2 cellular contexts compared by ENCODE assay signal in the genomic region with DNA sequence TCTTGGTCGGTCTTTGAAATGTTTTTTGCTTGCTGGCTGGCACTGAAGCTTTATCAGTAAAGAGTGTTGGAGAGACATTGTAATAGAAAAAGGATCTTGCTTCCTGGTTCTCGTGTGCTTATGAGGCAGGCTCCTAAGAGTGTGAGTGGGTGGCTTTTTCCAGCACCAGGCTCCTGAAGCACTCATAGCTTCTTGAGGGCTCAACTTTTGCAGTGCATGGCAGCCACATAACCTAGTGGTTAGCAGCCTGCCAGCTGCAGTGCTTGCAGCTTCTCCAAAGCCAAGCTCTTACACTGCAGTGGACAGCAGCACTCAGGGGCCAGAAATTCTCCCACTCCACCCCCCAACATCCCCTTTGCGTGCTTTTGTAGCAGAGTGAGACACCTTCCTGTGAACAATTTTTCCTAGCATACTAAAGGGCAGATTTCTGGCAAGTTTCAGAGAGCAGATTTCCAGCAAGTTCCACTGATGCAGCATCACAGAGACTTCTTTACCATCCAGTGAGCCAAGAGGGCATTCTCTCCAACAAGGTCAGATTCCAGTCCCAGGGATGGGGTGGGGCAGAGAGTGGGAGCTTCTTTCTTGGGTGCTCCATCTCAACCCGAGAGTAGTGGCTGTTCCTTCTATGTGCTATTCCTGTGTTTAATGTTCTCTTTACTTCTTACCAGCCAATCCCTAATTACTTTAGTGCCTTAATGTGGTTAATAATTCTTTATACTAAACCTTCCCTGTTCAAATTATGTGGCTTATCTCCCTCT.
TF ChIP-seq lines count a peak whose summit lies in the region.

No MANE protein-coding gene starts in this region.

TF ChIP-seq in GM23338, 12 proteins besides CTCF, POLR2A, EP300 and RAD21 (continues in another document):
- TF ChIP-seq, protein P1, sequence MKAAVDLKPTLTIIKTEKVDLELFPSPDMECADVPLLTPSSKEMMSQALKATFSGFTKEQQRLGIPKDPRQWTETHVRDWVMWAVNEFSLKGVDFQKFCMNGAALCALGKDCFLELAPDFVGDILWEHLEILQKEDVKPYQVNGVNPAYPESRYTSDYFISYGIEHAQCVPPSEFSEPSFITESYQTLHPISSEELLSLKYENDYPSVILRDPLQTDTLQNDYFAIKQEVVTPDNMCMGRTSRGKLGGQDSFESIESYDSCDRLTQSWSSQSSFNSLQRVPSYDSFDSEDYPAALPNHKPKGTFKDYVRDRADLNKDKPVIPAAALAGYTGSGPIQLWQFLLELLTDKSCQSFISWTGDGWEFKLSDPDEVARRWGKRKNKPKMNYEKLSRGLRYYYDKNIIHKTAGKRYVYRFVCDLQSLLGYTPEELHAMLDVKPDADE (IDR thresholded peaks at IDR 0.05) = no peak
- no peak for TF ChIP-seq EZH2 (IDR thresholded peaks at IDR 0.05; ENCODE audit: low read depth, unreplicated experiment)
- TF ChIP-seq JUNB (IDR thresholded peaks at IDR 0.05; ENCODE audit: unreplicated experiment) = no peak
- TF ChIP-seq NANOG (IDR thresholded peaks at IDR 0.05; ENCODE audit: borderline replicate concordance) = no peak
- no peak for TF ChIP-seq STAT1 (IDR thresholded peaks at IDR 0.05; ENCODE audit: unreplicated experiment)
- TF ChIP-seq, protein P2, sequence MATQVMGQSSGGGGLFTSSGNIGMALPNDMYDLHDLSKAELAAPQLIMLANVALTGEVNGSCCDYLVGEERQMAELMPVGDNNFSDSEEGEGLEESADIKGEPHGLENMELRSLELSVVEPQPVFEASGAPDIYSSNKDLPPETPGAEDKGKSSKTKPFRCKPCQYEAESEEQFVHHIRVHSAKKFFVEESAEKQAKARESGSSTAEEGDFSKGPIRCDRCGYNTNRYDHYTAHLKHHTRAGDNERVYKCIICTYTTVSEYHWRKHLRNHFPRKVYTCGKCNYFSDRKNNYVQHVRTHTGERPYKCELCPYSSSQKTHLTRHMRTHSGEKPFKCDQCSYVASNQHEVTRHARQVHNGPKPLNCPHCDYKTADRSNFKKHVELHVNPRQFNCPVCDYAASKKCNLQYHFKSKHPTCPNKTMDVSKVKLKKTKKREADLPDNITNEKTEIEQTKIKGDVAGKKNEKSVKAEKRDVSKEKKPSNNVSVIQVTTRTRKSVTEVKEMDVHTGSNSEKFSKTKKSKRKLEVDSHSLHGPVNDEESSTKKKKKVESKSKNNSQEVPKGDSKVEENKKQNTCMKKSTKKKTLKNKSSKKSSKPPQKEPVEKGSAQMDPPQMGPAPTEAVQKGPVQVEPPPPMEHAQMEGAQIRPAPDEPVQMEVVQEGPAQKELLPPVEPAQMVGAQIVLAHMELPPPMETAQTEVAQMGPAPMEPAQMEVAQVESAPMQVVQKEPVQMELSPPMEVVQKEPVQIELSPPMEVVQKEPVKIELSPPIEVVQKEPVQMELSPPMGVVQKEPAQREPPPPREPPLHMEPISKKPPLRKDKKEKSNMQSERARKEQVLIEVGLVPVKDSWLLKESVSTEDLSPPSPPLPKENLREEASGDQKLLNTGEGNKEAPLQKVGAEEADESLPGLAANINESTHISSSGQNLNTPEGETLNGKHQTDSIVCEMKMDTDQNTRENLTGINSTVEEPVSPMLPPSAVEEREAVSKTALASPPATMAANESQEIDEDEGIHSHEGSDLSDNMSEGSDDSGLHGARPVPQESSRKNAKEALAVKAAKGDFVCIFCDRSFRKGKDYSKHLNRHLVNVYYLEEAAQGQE (IDR thresholded peaks at IDR 0.05; ENCODE audit: unreplicated experiment) = no peak
- no peak for TF ChIP-seq EZH2phosphoT487 (IDR thresholded peaks at IDR 0.05; ENCODE audit: unreplicated experiment)

TF ChIP-seq in WTC11, 78 proteins besides CTCF, POLR2A, EP300 and RAD21 (continued from another document):
- TF ChIP-seq, protein P3, sequence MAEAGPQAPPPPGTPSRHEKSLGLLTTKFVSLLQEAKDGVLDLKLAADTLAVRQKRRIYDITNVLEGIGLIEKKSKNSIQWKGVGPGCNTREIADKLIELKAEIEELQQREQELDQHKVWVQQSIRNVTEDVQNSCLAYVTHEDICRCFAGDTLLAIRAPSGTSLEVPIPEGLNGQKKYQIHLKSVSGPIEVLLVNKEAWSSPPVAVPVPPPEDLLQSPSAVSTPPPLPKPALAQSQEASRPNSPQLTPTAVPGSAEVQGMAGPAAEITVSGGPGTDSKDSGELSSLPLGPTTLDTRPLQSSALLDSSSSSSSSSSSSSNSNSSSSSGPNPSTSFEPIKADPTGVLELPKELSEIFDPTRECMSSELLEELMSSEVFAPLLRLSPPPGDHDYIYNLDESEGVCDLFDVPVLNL (CRISPR knock-in tag; IDR thresholded peaks at IDR 0.05; ENCODE audit: borderline replicate concordance, low read depth) = no peak
- TF ChIP-seq, protein P4, sequence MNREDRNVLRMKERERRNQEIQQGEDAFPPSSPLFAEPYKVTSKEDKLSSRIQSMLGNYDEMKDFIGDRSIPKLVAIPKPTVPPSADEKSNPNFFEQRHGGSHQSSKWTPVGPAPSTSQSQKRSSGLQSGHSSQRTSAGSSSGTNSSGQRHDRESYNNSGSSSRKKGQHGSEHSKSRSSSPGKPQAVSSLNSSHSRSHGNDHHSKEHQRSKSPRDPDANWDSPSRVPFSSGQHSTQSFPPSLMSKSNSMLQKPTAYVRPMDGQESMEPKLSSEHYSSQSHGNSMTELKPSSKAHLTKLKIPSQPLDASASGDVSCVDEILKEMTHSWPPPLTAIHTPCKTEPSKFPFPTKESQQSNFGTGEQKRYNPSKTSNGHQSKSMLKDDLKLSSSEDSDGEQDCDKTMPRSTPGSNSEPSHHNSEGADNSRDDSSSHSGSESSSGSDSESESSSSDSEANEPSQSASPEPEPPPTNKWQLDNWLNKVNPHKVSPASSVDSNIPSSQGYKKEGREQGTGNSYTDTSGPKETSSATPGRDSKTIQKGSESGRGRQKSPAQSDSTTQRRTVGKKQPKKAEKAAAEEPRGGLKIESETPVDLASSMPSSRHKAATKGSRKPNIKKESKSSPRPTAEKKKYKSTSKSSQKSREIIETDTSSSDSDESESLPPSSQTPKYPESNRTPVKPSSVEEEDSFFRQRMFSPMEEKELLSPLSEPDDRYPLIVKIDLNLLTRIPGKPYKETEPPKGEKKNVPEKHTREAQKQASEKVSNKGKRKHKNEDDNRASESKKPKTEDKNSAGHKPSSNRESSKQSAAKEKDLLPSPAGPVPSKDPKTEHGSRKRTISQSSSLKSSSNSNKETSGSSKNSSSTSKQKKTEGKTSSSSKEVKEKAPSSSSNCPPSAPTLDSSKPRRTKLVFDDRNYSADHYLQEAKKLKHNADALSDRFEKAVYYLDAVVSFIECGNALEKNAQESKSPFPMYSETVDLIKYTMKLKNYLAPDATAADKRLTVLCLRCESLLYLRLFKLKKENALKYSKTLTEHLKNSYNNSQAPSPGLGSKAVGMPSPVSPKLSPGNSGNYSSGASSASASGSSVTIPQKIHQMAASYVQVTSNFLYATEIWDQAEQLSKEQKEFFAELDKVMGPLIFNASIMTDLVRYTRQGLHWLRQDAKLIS (CRISPR knock-in tag; IDR thresholded peaks at IDR 0.05; ENCODE audit: borderline replicate concordance) = no peak
- TF ChIP-seq, protein P5, sequence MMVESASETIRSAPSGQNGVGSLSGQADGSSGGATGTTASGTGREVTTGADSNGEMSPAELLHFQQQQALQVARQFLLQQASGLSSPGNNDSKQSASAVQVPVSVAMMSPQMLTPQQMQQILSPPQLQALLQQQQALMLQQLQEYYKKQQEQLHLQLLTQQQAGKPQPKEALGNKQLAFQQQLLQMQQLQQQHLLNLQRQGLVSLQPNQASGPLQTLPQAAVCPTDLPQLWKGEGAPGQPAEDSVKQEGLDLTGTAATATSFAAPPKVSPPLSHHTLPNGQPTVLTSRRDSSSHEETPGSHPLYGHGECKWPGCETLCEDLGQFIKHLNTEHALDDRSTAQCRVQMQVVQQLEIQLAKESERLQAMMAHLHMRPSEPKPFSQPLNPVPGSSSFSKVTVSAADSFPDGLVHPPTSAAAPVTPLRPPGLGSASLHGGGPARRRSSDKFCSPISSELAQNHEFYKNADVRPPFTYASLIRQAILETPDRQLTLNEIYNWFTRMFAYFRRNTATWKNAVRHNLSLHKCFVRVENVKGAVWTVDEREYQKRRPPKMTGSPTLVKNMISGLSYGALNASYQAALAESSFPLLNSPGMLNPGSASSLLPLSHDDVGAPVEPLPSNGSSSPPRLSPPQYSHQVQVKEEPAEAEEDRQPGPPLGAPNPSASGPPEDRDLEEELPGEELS (CRISPR knock-in tag; IDR thresholded peaks at IDR 0.05) = no peak
- TF ChIP-seq SMAD4 (CRISPR knock-in tag; IDR thresholded peaks at IDR 0.05) (no peak), ZNF232 (CRISPR knock-in tag; IDR thresholded peaks at IDR 0.05) (no peak), EMX1 (CRISPR knock-in tag; IDR thresholded peaks at IDR 0.05) (no peak), ZNF423 (CRISPR knock-in tag; IDR thresholded peaks at IDR 0.05) (no peak), ZBTB21 (CRISPR knock-in tag; IDR thresholded peaks at IDR 0.05; ENCODE audit: borderline replicate concordance) (no peak)
- TF ChIP-seq, protein P6, sequence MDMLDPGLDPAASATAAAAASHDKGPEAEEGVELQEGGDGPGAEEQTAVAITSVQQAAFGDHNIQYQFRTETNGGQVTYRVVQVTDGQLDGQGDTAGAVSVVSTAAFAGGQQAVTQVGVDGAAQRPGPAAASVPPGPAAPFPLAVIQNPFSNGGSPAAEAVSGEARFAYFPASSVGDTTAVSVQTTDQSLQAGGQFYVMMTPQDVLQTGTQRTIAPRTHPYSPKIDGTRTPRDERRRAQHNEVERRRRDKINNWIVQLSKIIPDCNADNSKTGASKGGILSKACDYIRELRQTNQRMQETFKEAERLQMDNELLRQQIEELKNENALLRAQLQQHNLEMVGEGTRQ (CRISPR knock-in tag; IDR thresholded peaks at IDR 0.05) = no peak
